In the genomic region with DNA sequence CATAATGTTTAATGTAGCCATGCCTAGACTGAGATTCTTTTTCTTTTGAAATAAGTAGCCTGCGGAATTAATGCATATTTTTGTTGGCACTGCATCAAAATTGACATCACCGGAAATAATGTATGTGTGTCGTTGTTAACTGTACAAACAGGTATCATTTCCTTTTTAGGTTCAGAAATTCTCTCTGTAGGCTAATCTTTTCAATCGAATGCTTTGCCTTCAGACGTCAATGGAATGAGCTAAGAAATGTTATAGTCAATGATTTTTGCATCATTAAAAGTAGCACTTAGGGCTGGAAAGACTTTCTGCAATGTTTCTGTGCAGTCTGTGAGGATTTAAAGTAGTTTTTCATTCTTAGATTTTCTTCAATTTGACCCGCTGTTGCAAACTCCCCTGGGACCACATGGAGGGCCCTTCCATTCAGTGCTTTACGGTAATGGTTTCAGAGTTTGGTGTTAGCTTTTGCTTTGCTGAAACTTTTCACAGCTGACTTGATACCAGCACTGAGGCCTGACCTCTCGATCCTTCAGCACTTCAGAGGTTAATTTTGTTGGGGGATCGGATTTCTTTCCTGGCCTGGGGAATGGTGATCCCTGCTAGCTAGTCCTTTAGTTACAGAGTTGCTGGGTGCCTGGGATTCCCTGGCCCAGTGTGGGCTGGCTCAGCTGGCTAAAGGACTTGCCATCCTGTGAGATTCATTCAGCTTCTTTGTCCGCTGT, we compare ENCODE assay signal across 11 cellular contexts.
DNase-seq lines count a peak whose midpoint lies in the region; ATAC-seq, FAIRE-seq and TF ChIP-seq lines count a peak whose summit lies in the region.
"Had no signal": no experiment of that assay in that cellular context is flagged by ENCODE, and none has a peak within 500 bp of the region (broad histone marks: within the 10 kb centered on the region; RNA-seq: fewer than 3 reads in every experiment).

No MANE protein-coding gene starts in this region.

- no peak for FAIRE-seq in HTR-8/SVneo (lab: Jason Lieb, UNC)
- FAIRE-seq: GM12891 had no signal

- H3K4me1 ChIP-seq in adipocyte (ENCODE audit: control insufficient read depth, insufficient read depth, low read length), result no peaks in the 10 kb centered on the region
- H3K4me1 ChIP-seq in heart left ventricle, result peaks cover 0 to 31% (median 4%) of the 10 kb centered on the region in 12 donors

- DNase-seq in HTR-8/SVneo (ENCODE audit: insufficient read length, low spot score), result peak; percentile 34
- peak; percentile 57 for DNase-seq in adipocyte (ENCODE audit: low read depth)
- DNase-seq in heart left ventricle, result no peak
- peak; percentile 29 for DNase-seq in pulmonary artery endothelial cell (ENCODE audit: low read depth, low spot score)
- no peak for DNase-seq in HPDE6-E6E7 (ENCODE audit: extremely low spot score)
- DNase-seq in GM10248 (ENCODE audit: extremely low spot score), result no peak
- DNase-seq: activated naive CD8-positive, alpha-beta T cell treated with anti-CD3 and anti-CD28 coated beads, Interleukin-2, amount 10 ng/mL, durations not matched to agents 7 days and 5 days; SIG-M5 had no signal

- H3K9ac ChIP-seq in adipocyte (ENCODE audit: low read length), result no peak overlapping the region

- H3K27me3 ChIP-seq in adipocyte (replicated peaks; ENCODE audit: control insufficient read depth, insufficient read depth, low read length), result no peaks in the 10 kb centered on the region
- no peaks in the 10 kb centered on the region for H3K27me3 ChIP-seq in heart left ventricle

- WGBS in heart left ventricle, 4 donors, result 41 to 48% (median 48%) methylated on average over 10 of the region's 10 CpGs

- intact Hi-C loops in heart left ventricle (cut with DNase I), result no loop called here

- POLR2A ChIA-PET in GM10248 (lab: Yijun Ruan, JAX), result no interaction called here

- H3K9me3 ChIP-seq in adipocyte (ENCODE audit: control insufficient read depth, low read length) (no peaks in the 10 kb centered on the region), heart left ventricle (no peaks in the 10 kb centered on the region)

- no peak overlapping the region for H3K4me3 ChIP-seq in adipocyte (ENCODE audit: low read length)
- peak overlapping the region in 1 of 12 donors; percentile 28 for H3K4me3 ChIP-seq in heart left ventricle

- TF ChIP-seq CTCF in heart left ventricle (IDR thresholded peaks at IDR 0.05), result no peak
- no peak for TF ChIP-seq CTCF in GM10248 (IDR thresholded peaks at IDR 0.05; ENCODE audit: control extremely low read depth, extremely low read depth, low read depth, missing control alignments)

- TF ChIP-seq POLR2A in heart left ventricle (IDR thresholded peaks at IDR 0.05), result no peak

- CTCF ChIA-PET in GM10248 (lab: Yijun Ruan, JAX), result no interaction called here

- ATAC-seq in heart left ventricle (peak in 3 of 4 donors; percentile 34 to 64 (median 39)), GM21576 (IDR thresholded peaks at IDR 0.05; ENCODE audit: unreplicated experiment) (no peak), GM21526 (IDR thresholded peaks at IDR 0.05; ENCODE audit: low FRiP score, unreplicated experiment) (no peak)

- H3K36me3 ChIP-seq in adipocyte (ENCODE audit: control insufficient read depth, insufficient read depth, low read length, severe bottlenecking), result no peaks in the 10 kb centered on the region
- no peaks in the 10 kb centered on the region for H3K36me3 ChIP-seq in heart left ventricle

- H3K27ac ChIP-seq in heart left ventricle, result peak overlapping the region in 1 of 12 donors; percentile 9

Comparison
In these comparisons a context has a peak if more than half of its experiments do, and no peak if none do; other contexts are left out.
1. DNase-seq: peak in HTR-8/SVneo (single experiment), adipocyte (single experiment) and pulmonary artery endothelial cell (single experiment); none in heart left ventricle (0 of 5), HPDE6-E6E7 (single experiment) and GM10248 (single experiment).
2. ATAC-seq: peak in heart left ventricle (3 of 4); none in GM21576 (single experiment) and GM21526 (single experiment).